27 cellular contexts compared by ENCODE assay signal in genomic region chr11:78493413-78493975, GRCh38.
A peak's percentile ranks its signal among the peaks of the same experiment; 100 is the strongest.
DNase-seq lines count a peak whose midpoint lies in the region; ATAC-seq, FAIRE-seq and TF ChIP-seq lines count a peak whose summit lies in the region.
"Had no signal": no experiment of that assay in that cellular context is flagged by ENCODE, and none has a peak within 500 bp of the region (broad histone marks: within the 10 kb centered on the region; RNA-seq: fewer than 3 reads in every experiment).

No MANE protein-coding gene starts in this region.

- CTCF ChIA-PET in K562 (lab: Yijun Ruan, JAX; ENCODE audit: low intra/inter-chr PET ratio), result interaction anchor here (0.6 kb wide), 1 partner anchor 265 kb away, joined by 3 read pairs; no protein-coding TSS in a partner anchor
- CTCF ChIA-PET in activated naive CD4-positive, alpha-beta T cell treated with anti-CD3 and anti-CD28 coated beads, Interleukin-2, amount 10 ng/mL, durations not matched to agents 7 days and 5 days (lab: Charles Lee), result no interaction called here

- no peak overlapping the region for H3K56ac ChIP-seq in mesendoderm (ENCODE audit: low read length)

- no peaks in the 10 kb centered on the region for H4K20me1 ChIP-seq in K562 (replicated peaks; ENCODE audit: control insufficient read depth, insufficient read depth, low read length)

- H4K5ac ChIP-seq in mesendoderm (ENCODE audit: low read length), result no peak overlapping the region

- H2BK120ac ChIP-seq in mesendoderm (ENCODE audit: low read depth, low read length), result peak overlapping the region; percentile 67

- no peaks in the 10 kb centered on the region for H3K79me1 ChIP-seq in mesendoderm (ENCODE audit: low read length)

- H3K4me2 ChIP-seq in K562 (ENCODE audit: insufficient read depth, low read length) (no peak overlapping the region), mesendoderm (ENCODE audit: low read length) (no peak overlapping the region)
- H3K4me2 ChIP-seq: A549; BLaER1 treated with 17β-estradiol and CSF1 and Interleukin-3, amounts not matched to agents 10 nM and 100 nM; GM23338 had no signal

- H3K23ac ChIP-seq in mesendoderm (ENCODE audit: low read length), result no peak overlapping the region

- ATAC-seq in K562, result no peak
- no peak for ATAC-seq in HG03342 (IDR thresholded peaks at IDR 0.05; ENCODE audit: unreplicated experiment)
- ATAC-seq: A549, GM12878, GM23338, HCT116 had no signal

- intact Hi-C loops in K562 (cut with micrococcal nuclease), result no loop called here
- intact Hi-C loops in spleen (cut with DNase I; ENCODE audit: low total_unique reads), result no loop called here

- TF ChIP-seq CTCF in K562 (IDR thresholded peaks at IDR 0.05 in 2 of 3, conservative IDR thresholded peaks at IDR 0.05 in 1 of 3; ENCODE audit: insufficient read depth in 2 of 3, low read depth in 1 of 3, low read length in 3 of 3) (no peak), nephron (IDR thresholded peaks at IDR 0.05; ENCODE audit: unreplicated experiment in 3 of 3) (no peak), spleen (IDR thresholded peaks at IDR 0.05 in 8 of 11, conservative IDR thresholded peaks at IDR 0.05 in 3 of 11) (no peak)

- no peak overlapping the region for H2AK5ac ChIP-seq in mesendoderm (ENCODE audit: low read length)

- in situ Hi-C loops in K562 (cut with MboI), result no loop called here

- no peaks in the 10 kb centered on the region for H3K9me3 Mint-ChIP-seq in nephron
- H3K9me3 Mint-ChIP-seq in activated naive CD4-positive, alpha-beta T cell treated with anti-CD3 and anti-CD28 coated beads, Interleukin-2, amount 10 ng/mL, durations not matched to agents 7 days and 5 days, result no peaks in the 10 kb centered on the region
- H3K9me3 Mint-ChIP-seq: CD14-positive monocyte; CD4-positive, alpha-beta T cell; CD8-positive, alpha-beta memory T cell; GM23338; H9; HFFc6 had no signal

- TF ChIP-seq POLR2A in GM12892 (IDR thresholded peaks at IDR 0.05; ENCODE audit: low read depth, low read length) (no peak), K562 (conservative IDR thresholded peaks at IDR 0.05) (no peak), spleen (IDR thresholded peaks at IDR 0.05) (no peak)

- H3K4me3 Mint-ChIP-seq in nephron, result peak overlapping the region in 1 of 3 experiments; percentile 46
- no peak overlapping the region for H3K4me3 Mint-ChIP-seq in activated naive CD4-positive, alpha-beta T cell treated with anti-CD3 and anti-CD28 coated beads, Interleukin-2, amount 10 ng/mL, durations not matched to agents 7 days and 5 days
- H3K4me3 Mint-ChIP-seq: CD14-positive monocyte; CD4-positive, alpha-beta T cell; CD8-positive, alpha-beta memory T cell; GM23338; H9; HFFc6 had no signal

- H3K18ac ChIP-seq in mesendoderm (ENCODE audit: low read length), result no peak overlapping the region

- peaks cover 17% of the 10 kb centered on the region for H3K36me3 Mint-ChIP-seq in nephron (ENCODE audit: low read depth)
- H3K36me3 Mint-ChIP-seq in activated naive CD4-positive, alpha-beta T cell treated with anti-CD3 and anti-CD28 coated beads, Interleukin-2, amount 10 ng/mL, durations not matched to agents 7 days and 5 days, result peaks cover 3% of the 10 kb centered on the region

- H2AFZ ChIP-seq in K562 (ENCODE audit: low read depth, low read length), result no peak overlapping the region
- H2AFZ ChIP-seq: GM23338 had no signal

- DNase-seq in GM12892 (ENCODE audit: insufficient read length), result no peak
- DNase-seq in K562 (ENCODE audit: extremely low read depth in 1 of 4, low spot score in 3 of 4), result no peak
- DNase-seq in mesendoderm, result no peak
- DNase-seq in spleen, result no peak
- no peak for DNase-seq in activated naive CD4-positive, alpha-beta T cell treated with anti-CD3 and anti-CD28 coated beads, Interleukin-2, amount 10 ng/mL, durations not matched to agents 7 days and 5 days
- DNase-seq: 8988T; ACHN; AML-193; BE2C; CD4-positive, alpha-beta T cell; CD8-positive, alpha-beta memory T cell; DMS 273 treated with DMSO at 0.1 percent for 48 hours; DMS79; EL; GDM1; H9; HFFc6 had no signal

- no peak for TF ChIP-seq EP300 in K562 (IDR thresholded peaks at IDR 0.05; ENCODE audit: low read length)

- H2BK15ac ChIP-seq in mesendoderm (replicated peaks; ENCODE audit: low read depth), result peak overlapping the region; percentile 74

- H3K9ac ChIP-seq in K562 (ENCODE audit: insufficient read depth in 1 of 2, low read depth in 2 of 2, low read length in 2 of 2) (no peak overlapping the region), mesendoderm (ENCODE audit: low read length) (no peak overlapping the region)
- H3K9ac ChIP-seq: BLaER1 treated with 17β-estradiol and CSF1 and Interleukin-3, amounts not matched to agents 10 nM and 100 nM had no signal

- peak; percentile 46 for FAIRE-seq in GM12892 (lab: Jason Lieb, UNC)
- FAIRE-seq in K562 (lab: Jason Lieb, UNC), result no peak
- FAIRE-seq: A549, D721Med, GM12878, GM19239 had no signal

- H3K27ac Mint-ChIP-seq in nephron, result peak overlapping the region; percentile 33 to 72 (median 63)
- no peak overlapping the region for H3K27ac Mint-ChIP-seq in activated naive CD4-positive, alpha-beta T cell treated with anti-CD3 and anti-CD28 coated beads, Interleukin-2, amount 10 ng/mL, durations not matched to agents 7 days and 5 days
- H3K27ac Mint-ChIP-seq: CD14-positive monocyte; CD4-positive, alpha-beta T cell; CD8-positive, alpha-beta memory T cell; GM23338; H9; HFFc6 had no signal

- H4K8ac ChIP-seq in mesendoderm (ENCODE audit: low read depth, low read length), result no peak overlapping the region

- no peaks in the 10 kb centered on the region for H3K4me1 ChIP-seq in K562 (replicated peaks in 1 of 2; ENCODE audit: control insufficient read depth in 2 of 2, insufficient read depth in 2 of 2, low read length in 2 of 2)
- H3K4me1 ChIP-seq in mesendoderm (ENCODE audit: control insufficient read depth, low read depth, low read length), result no peaks in the 10 kb centered on the region
- H3K4me1 ChIP-seq in spleen, result no peaks in the 10 kb centered on the region
- H3K4me1 ChIP-seq: A549, BE2C had no signal

- POLR2A ChIA-PET in K562 (lab: Yijun Ruan, JAX), result interaction anchor here (0.7 to 1.0 kb wide), 3 partner anchors 75 to 189 kb away, joined by 3 to 4 read pairs (median 3); no protein-coding TSS in a partner anchor

- peaks cover 4% of the 10 kb centered on the region for H3K27me3 Mint-ChIP-seq in nephron (ENCODE audit: low read depth)
- H3K27me3 Mint-ChIP-seq in activated naive CD4-positive, alpha-beta T cell treated with anti-CD3 and anti-CD28 coated beads, Interleukin-2, amount 10 ng/mL, durations not matched to agents 7 days and 5 days, result no peaks in the 10 kb centered on the region
- H3K27me3 Mint-ChIP-seq: CD4-positive, alpha-beta T cell; CD8-positive, alpha-beta memory T cell had no signal

- H3K4me3 ChIP-seq in K562 (no peak overlapping the region), mesendoderm (ENCODE audit: low read length) (no peak overlapping the region), spleen (no peak overlapping the region)
- H3K4me3 ChIP-seq: A549; BLaER1 treated with 17β-estradiol and CSF1 and Interleukin-3, amounts not matched to agents 10 nM and 100 nM; GM12878; GM23338 had no signal

- H2BK5ac ChIP-seq in mesendoderm (ENCODE audit: low read length), result no peak overlapping the region

- H3K36me3 ChIP-seq in K562 (ENCODE audit: control insufficient read depth, insufficient read depth, low read length) (peaks cover 6% of the 10 kb centered on the region; the same call in 1 of the 3 replicates), mesendoderm (ENCODE audit: control insufficient read depth, insufficient read depth, low read length) (no peaks in the 10 kb centered on the region), spleen (peaks cover 0 to 26% (median 3%) of the 10 kb centered on the region in 6 donors)

- H3K9me1 ChIP-seq in K562 (ENCODE audit: control insufficient read depth, insufficient read depth, low read length), result no peaks in the 10 kb centered on the region

- H3K27me3 ChIP-seq in K562 (ENCODE audit: control insufficient read depth in 2 of 2, insufficient read depth in 2 of 2, low read length in 2 of 2) (no peaks in the 10 kb centered on the region), mesendoderm (ENCODE audit: insufficient read depth, low read length, poor library complexity) (no peaks in the 10 kb centered on the region), spleen (replicated peaks in 1 of 7) (no peaks in the 10 kb centered on the region)
- H3K27me3 ChIP-seq: BE2C; BLaER1 treated with 17β-estradiol and CSF1 and Interleukin-3, amounts not matched to agents 10 nM and 100 nM had no signal

- H3K4me1 Mint-ChIP-seq in nephron, result peaks cover 38% of the 10 kb centered on the region
- no peaks in the 10 kb centered on the region for H3K4me1 Mint-ChIP-seq in activated naive CD4-positive, alpha-beta T cell treated with anti-CD3 and anti-CD28 coated beads, Interleukin-2, amount 10 ng/mL, durations not matched to agents 7 days and 5 days

- TF ChIP-seq RAD21 in K562 (CRISPR knock-in tag; conservative IDR thresholded peaks at IDR 0.05 in 1 of 2, IDR thresholded peaks at IDR 0.05 in 1 of 2), result no peak

- BruUV-seq in K562 (replicated peaks; lab: Mats Ljungman, UMichigan), result no TSS peak

- H3K9me3 ChIP-seq in K562 (replicated peaks; ENCODE audit: control insufficient read depth, insufficient read depth, low read depth, low read length) (no peaks in the 10 kb centered on the region), spleen (no peaks in the 10 kb centered on the region)
- H3K9me3 ChIP-seq: A549; BE2C; BLaER1 treated with 17β-estradiol and CSF1 and Interleukin-3, amounts not matched to agents 10 nM and 100 nM had no signal

- H3K4ac ChIP-seq in mesendoderm (ENCODE audit: low read depth, low read length), result no peak overlapping the region

- WGBS in K562 (ENCODE audit: insufficient coverage, low coverage, missing lambda C conversion rate), result 93% methylated on average over 3 of the region's 3 CpGs
- no CpG with 5 or more reads among the region's 3 CpGs for WGBS in mesendoderm (ENCODE audit: extremely low coverage, insufficient coverage, low lambda C conversion rate)
- 92 to 95% (median 94%) methylated on average over 3 of the region's 3 CpGs for WGBS in spleen, 5 donors

- H3K27ac ChIP-seq in K562 (ENCODE audit: extremely low read depth, low read depth, low read length), result no peak overlapping the region
- no peak overlapping the region for H3K27ac ChIP-seq in mesendoderm (ENCODE audit: low read depth, low read length)
- no peak overlapping the region for H3K27ac ChIP-seq in spleen
- H3K27ac ChIP-seq: A549; BLaER1 treated with 17β-estradiol and CSF1 and Interleukin-3, amounts not matched to agents 10 nM and 100 nM had no signal

- H3K79me2 ChIP-seq in K562 (ENCODE audit: control insufficient read depth, insufficient read depth, low read length) (no peaks in the 10 kb centered on the region), mesendoderm (ENCODE audit: control insufficient read depth, insufficient read depth, low read length) (no peaks in the 10 kb centered on the region)

TF ChIP-seq in K562, 482 proteins besides CTCF, POLR2A, EP300 and RAD21 (continues in another document):
- TF ChIP-seq MXD1 (CRISPR knock-in tag; IDR thresholded peaks at IDR 0.05; ENCODE audit: borderline replicate concordance, poor library complexity, severe bottlenecking), result no peak
